8 cellular contexts compared by ENCODE assay signal in genomic region chr1:89757532-89757931, GRCh38.
DNase-seq lines count a peak whose midpoint lies in the region; ATAC-seq, FAIRE-seq and TF ChIP-seq lines count a peak whose summit lies in the region.

No MANE protein-coding gene starts in this region.

- TF ChIP-seq POLR2A in GM12892 (IDR thresholded peaks at IDR 0.05; ENCODE audit: low read depth, low read length), result no peak

- peak overlapping the region; percentile 57 for H3K27ac ChIP-seq in right cardiac atrium (ENCODE audit: low read length)

- peak; percentile 11 for DNase-seq in GM12892 (ENCODE audit: insufficient read length)
- peak; percentile 65 to 75 for DNase-seq in activated CD4-positive, alpha-beta T cell treated with anti-CD3 and anti-CD28 coated beads, Interleukin-2, amount 50 U/mL, for 48 hours
- DNase-seq in right cardiac atrium, result peak; percentile 43 to 73 (median 68)
- peak; percentile 35 to 51 for DNase-seq in stimulated activated CD8-positive, alpha-beta memory T cell treated with anti-CD3 and anti-CD28 coated beads, Interleukin-7, amount 100 ng/mL, for 48 hours (ENCODE audit: extremely low read depth in 1 of 2, low read depth in 1 of 2)
- no peak for DNase-seq in NCI-H526 (lab: John Stamatoyannopoulos, UW)
- DNase-seq in NCI-H1417 (lab: John Stamatoyannopoulos, UW), result no peak
- no peak for DNase-seq in COR-L47 (lab: John Stamatoyannopoulos, UW)

- intact Hi-C loops in right cardiac atrium (cut with DNase I), result loop anchor here in 1 of 4 donors (10.0 kb wide), 1 partner anchor 53 kb away; no protein-coding TSS in a partner anchor

- peaks cover 9% of the 10 kb centered on the region for H3K4me1 ChIP-seq in right cardiac atrium (ENCODE audit: control insufficient read depth, insufficient read depth, low read length)

- no peak overlapping the region for H3K4me3 ChIP-seq in right cardiac atrium (ENCODE audit: low read length)

- WGBS in right cardiac atrium, result 32% methylated on average over 5 of the region's 5 CpGs

- no peak for FAIRE-seq in GM12892 (lab: Jason Lieb, UNC)

- no peaks in the 10 kb centered on the region for H3K9me3 ChIP-seq in right cardiac atrium (ENCODE audit: control insufficient read depth, low read length)

- peak; percentile 48 for ATAC-seq in HG03520 (IDR thresholded peaks at IDR 0.05; ENCODE audit: unreplicated experiment)
- peak; percentile 71 to 80 for ATAC-seq in right cardiac atrium

- no peaks in the 10 kb centered on the region for H3K27me3 ChIP-seq in right cardiac atrium (ENCODE audit: control insufficient read depth, insufficient read depth)

Comparison
In these comparisons a context has a peak if more than half of its experiments do, and no peak if none do; other contexts are left out.
1. DNase-seq: peak in GM12892 (single experiment), activated CD4-positive, alpha-beta T cell treated with anti-CD3 and anti-CD28 coated beads, Interleukin-2, amount 50 U/mL, for 48 hours (2 of 2), right cardiac atrium (3 of 3) and stimulated activated CD8-positive, alpha-beta memory T cell treated with anti-CD3 and anti-CD28 coated beads, Interleukin-7, amount 100 ng/mL, for 48 hours (2 of 2); none in NCI-H526 (0 of 2), NCI-H1417 (0 of 3) and COR-L47 (single experiment).